Comparison of ENCODE assay signal across 12 cellular contexts in the genomic region with DNA sequence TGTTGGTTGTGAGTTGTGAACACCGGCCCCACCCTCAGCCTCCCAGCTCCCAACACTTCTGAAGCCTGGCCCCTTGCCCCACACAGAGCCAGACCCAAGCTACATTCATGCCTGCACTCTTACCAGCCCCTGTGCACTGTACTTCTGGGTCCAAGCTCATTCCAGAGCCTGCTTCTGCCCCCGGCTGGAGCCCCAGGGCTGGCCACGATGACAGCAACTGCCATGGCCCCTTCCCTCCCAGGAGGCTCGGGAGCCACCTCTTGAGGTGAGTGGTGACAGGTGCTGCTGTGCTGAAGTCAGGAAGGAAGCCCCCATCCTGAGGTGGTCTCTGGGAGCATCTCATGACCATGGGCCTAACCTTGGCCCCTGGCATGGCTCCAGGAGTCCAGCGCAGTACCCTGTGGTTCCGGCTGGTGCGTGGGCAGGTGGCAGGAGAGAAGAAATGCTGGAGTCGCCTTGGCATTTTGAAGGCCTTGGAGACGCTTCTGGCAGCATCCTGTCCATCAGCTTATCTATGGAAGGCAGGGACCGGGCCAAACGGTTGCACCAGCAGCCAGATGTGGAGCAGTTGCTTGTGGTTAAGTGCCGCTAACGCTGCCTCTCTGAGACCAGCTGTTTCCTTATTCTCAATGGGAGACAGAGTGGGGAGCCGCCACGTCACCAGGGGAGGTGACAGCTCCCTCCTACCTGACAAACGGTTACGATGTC. TPM values are rescaled to one million over a fixed set of nuclear protein-coding genes. Genes with fewer than 3 reads are reported as not detected.
DNase-seq lines count a peak whose midpoint lies in the region; ATAC-seq lines count a peak whose summit lies in the region.
"Had no signal": no experiment of that assay in that cellular context is flagged by ENCODE, and none has a peak within 500 bp of the region (broad histone marks: within the 10 kb centered on the region; RNA-seq: fewer than 3 reads in every experiment).

No MANE protein-coding gene starts in this region.

- H3K27me3 Mint-ChIP-seq in activated CD4-positive, alpha-beta T cell treated with anti-CD3 and anti-CD28 coated beads, Interleukin-2, amount 10 ng/mL, durations not matched to agents 7 days and 5 days, result no peaks in the 10 kb centered on the region
- no peaks in the 10 kb centered on the region for H3K27me3 Mint-ChIP-seq in naive thymus-derived CD4-positive, alpha-beta T cell
- H3K27me3 Mint-ChIP-seq: type B pancreatic cell had no signal

- CTCF ChIA-PET in activated CD4-positive, alpha-beta T cell treated with anti-CD3 and anti-CD28 coated beads, Interleukin-2, amount 10 ng/mL, durations not matched to agents 7 days and 5 days (lab: Charles Lee), result interaction anchor here (1.0 to 2.9 kb wide), 7 partner anchors 10 to 416 kb away, joined by 3 to 13 read pairs (median 5); a partner anchor contains a TSS
- CTCF ChIA-PET in naive thymus-derived CD4-positive, alpha-beta T cell (lab: Charles Lee), result interaction anchor here (1.4 kb wide), 1 partner anchor 63 kb away, joined by 6 read pairs; no protein-coding TSS in a partner anchor

- no peaks in the 10 kb centered on the region for H3K9me3 Mint-ChIP-seq in activated CD4-positive, alpha-beta T cell treated with anti-CD3 and anti-CD28 coated beads, Interleukin-2, amount 10 ng/mL, durations not matched to agents 7 days and 5 days
- no peaks in the 10 kb centered on the region for H3K9me3 Mint-ChIP-seq in naive thymus-derived CD4-positive, alpha-beta T cell
- H3K9me3 Mint-ChIP-seq: type B pancreatic cell had no signal

- intact Hi-C loops in naive thymus-derived CD4-positive, alpha-beta T cell (cut with micrococcal nuclease), result loop anchor here (5.0 kb wide), 3 partner anchors 92 to 903 kb away; a partner anchor contains a TSS

- ATAC-seq in naive thymus-derived CD4-positive, alpha-beta T cell, result peak; percentile 37

- no peak overlapping the region for H3K4me3 ChIP-seq in naive thymus-derived CD4-positive, alpha-beta T cell (ENCODE audit: low read length)
- H3K4me3 ChIP-seq: adrenal gland had no signal

- H3K4me1 ChIP-seq in naive thymus-derived CD4-positive, alpha-beta T cell (ENCODE audit: control insufficient read depth in 2 of 2, insufficient read depth in 2 of 2, low read length in 2 of 2), result peaks cover 22 to 26% of the 10 kb centered on the region in 2 donors

- peaks cover 41% of the 10 kb centered on the region for H3K4me1 Mint-ChIP-seq in activated CD4-positive, alpha-beta T cell treated with anti-CD3 and anti-CD28 coated beads, Interleukin-2, amount 10 ng/mL, durations not matched to agents 7 days and 5 days
- peaks cover 19 to 50% (median 32%) of the 10 kb centered on the region in 7 donors for H3K4me1 Mint-ChIP-seq in naive thymus-derived CD4-positive, alpha-beta T cell

- POLR2A ChIA-PET in activated CD4-positive, alpha-beta T cell treated with anti-CD3 and anti-CD28 coated beads, Interleukin-2, amount 10 ng/mL, durations not matched to agents 7 days and 5 days (lab: Charles Lee), result no interaction called here
- POLR2A ChIA-PET in naive thymus-derived CD4-positive, alpha-beta T cell (lab: Charles Lee), result interaction anchor here (0.6 to 3.3 kb wide), 6 partner anchors 12 to 1455 kb away, joined by 3 to 16 read pairs (median 4); a partner anchor contains a TSS

- no peaks in the 10 kb centered on the region for H3K27me3 ChIP-seq in naive thymus-derived CD4-positive, alpha-beta T cell (ENCODE audit: control insufficient read depth in 2 of 2, insufficient read depth in 2 of 2, low read length in 2 of 2)
- H3K27me3 ChIP-seq: adrenal gland had no signal

- H3K36me3 Mint-ChIP-seq in activated CD4-positive, alpha-beta T cell treated with anti-CD3 and anti-CD28 coated beads, Interleukin-2, amount 10 ng/mL, durations not matched to agents 7 days and 5 days (ENCODE audit: low read depth), result peaks cover 15% of the 10 kb centered on the region
- peaks cover 0 to 1% (median 0%) of the 10 kb centered on the region in 5 donors for H3K36me3 Mint-ChIP-seq in naive thymus-derived CD4-positive, alpha-beta T cell
- H3K36me3 Mint-ChIP-seq: type B pancreatic cell had no signal

- H3K4me3 Mint-ChIP-seq in activated CD4-positive, alpha-beta T cell treated with anti-CD3 and anti-CD28 coated beads, Interleukin-2, amount 10 ng/mL, durations not matched to agents 7 days and 5 days, result no peak overlapping the region
- H3K4me3 Mint-ChIP-seq in naive thymus-derived CD4-positive, alpha-beta T cell, result peak overlapping the region in 8 of 10 donors; percentile 9 to 70 (median 20)

- H3K27ac ChIP-seq in KOPT-K1 (ENCODE audit: low read depth, low read length, poor library complexity, severe bottlenecking), result peak overlapping the region; percentile 100
- H3K27ac ChIP-seq in naive thymus-derived CD4-positive, alpha-beta T cell (ENCODE audit: low read depth, low read length), result no peak overlapping the region
- H3K27ac ChIP-seq: adrenal gland, KMS-11 had no signal

- peak; percentile 57 for DNase-seq in activated CD4-positive, alpha-beta T cell treated with anti-CD3 and anti-CD28 coated beads, Interleukin-2, amount 10 ng/mL, durations not matched to agents 7 days and 5 days
- DNase-seq in activated CD4-positive, alpha-beta T cell treated with anti-CD3 and anti-CD28 coated beads for 4 hours, result no peak
- DNase-seq in SKM-1 (lab: John Stamatoyannopoulos, UW; ENCODE audit: unreplicated experiment) (peak; percentile 28), ACHN (no peak), hepatic stellate cell (ENCODE audit: low spot score) (no peak), NCI-H510A treated with DMSO at 0.1 percent for 48 hours (lab: John Stamatoyannopoulos, UW) (no peak)
- DNase-seq in naive thymus-derived CD4-positive, alpha-beta T cell, result peak in 1 of 9 donors; percentile 55
- DNase-seq: NCI-H2107 had no signal

- in situ Hi-C loops in ACHN (cut with HindIII; ENCODE audit: low pct_ligation_motif_present, low pct_unique_long_range_greater_than_20kb, low sequenced_read_pairs), result no loop called here

- H3K36me3 ChIP-seq in KOPT-K1 (ENCODE audit: insufficient read depth, low read length), result peaks cover 7% of the 10 kb centered on the region
- H3K36me3 ChIP-seq in naive thymus-derived CD4-positive, alpha-beta T cell (ENCODE audit: control insufficient read depth in 2 of 3, insufficient read depth in 3 of 3, low read length in 3 of 3), result no peaks in the 10 kb centered on the region
- H3K36me3 ChIP-seq: adrenal gland had no signal

- no peaks in the 10 kb centered on the region for H3K9me3 ChIP-seq in KOPT-K1 (ENCODE audit: insufficient read depth, low read length, poor library complexity, severe bottlenecking)
- no peaks in the 10 kb centered on the region for H3K9me3 ChIP-seq in naive thymus-derived CD4-positive, alpha-beta T cell (ENCODE audit: control insufficient read depth in 2 of 3, low read length in 3 of 3)
- H3K9me3 ChIP-seq: adrenal gland had no signal

- H3K27ac Mint-ChIP-seq in activated CD4-positive, alpha-beta T cell treated with anti-CD3 and anti-CD28 coated beads, Interleukin-2, amount 10 ng/mL, durations not matched to agents 7 days and 5 days, result peak overlapping the region; percentile 25
- H3K27ac Mint-ChIP-seq in naive thymus-derived CD4-positive, alpha-beta T cell, result peak overlapping the region in 7 of 9 donors; percentile 6 to 72 (median 49)
- H3K27ac Mint-ChIP-seq: type B pancreatic cell had no signal

RNA-seq across cellular contexts. Expression of a gene that starts 3.9 kb away (rescaled TPM):
- total RNA-seq in activated CD4-positive, alpha-beta T cell treated with anti-CD3 and anti-CD28 coated beads, Interleukin-2, amount 10 ng/mL, durations not matched to agents 7 days and 5 days, result 100 to 1,000 TPM; 113 to 119 TPM
- total RNA-seq in naive thymus-derived CD4-positive, alpha-beta T cell, result 10 to 100 TPM in 1 of 5 experiments, 1 to 10 TPM in 1, under 1 TPM in 2, not detected in 1; 0.35 to 79.2 (median 1.6) TPM
- under 1 TPM; 0.09 to 0.19 TPM for polyA plus RNA-seq in naive thymus-derived CD4-positive, alpha-beta T cell

RNA-seq across cellular contexts. Expression of a gene that starts 12.0 kb away (rescaled TPM):
- 100 to 1,000 TPM in 1 of 2 experiments, 10 to 100 TPM in 1; 86.2 to 112 TPM for total RNA-seq in activated CD4-positive, alpha-beta T cell treated with anti-CD3 and anti-CD28 coated beads, Interleukin-2, amount 10 ng/mL, durations not matched to agents 7 days and 5 days
- 100 to 1,000 TPM; 134 to 178 (median 161) TPM for total RNA-seq in naive thymus-derived CD4-positive, alpha-beta T cell
- polyA plus RNA-seq in naive thymus-derived CD4-positive, alpha-beta T cell, result 100 to 1,000 TPM; 446 to 513 TPM

RNA-seq across cellular contexts. Expression of a gene that starts 14.7 kb away (rescaled TPM):
- 100 to 1,000 TPM; 239 to 303 TPM for total RNA-seq in activated CD4-positive, alpha-beta T cell treated with anti-CD3 and anti-CD28 coated beads, Interleukin-2, amount 10 ng/mL, durations not matched to agents 7 days and 5 days
- total RNA-seq in naive thymus-derived CD4-positive, alpha-beta T cell, result 100 to 1,000 TPM in 4 of 5 experiments, 10 to 100 TPM in 1; 84.5 to 237 (median 124) TPM
- 10 to 100 TPM in 1 of 2 donors, 1 to 10 TPM in 1; 3.6 to 12.2 TPM for polyA plus RNA-seq in naive thymus-derived CD4-positive, alpha-beta T cell

RNA-seq across cellular contexts. Expression of a gene that starts 57.0 kb away (rescaled TPM):
- 10 to 100 TPM; 29.4 to 35.7 TPM for total RNA-seq in activated CD4-positive, alpha-beta T cell treated with anti-CD3 and anti-CD28 coated beads, Interleukin-2, amount 10 ng/mL, durations not matched to agents 7 days and 5 days
- 10 to 100 TPM; 48.6 to 64.3 (median 57.5) TPM for total RNA-seq in naive thymus-derived CD4-positive, alpha-beta T cell
- polyA plus RNA-seq in naive thymus-derived CD4-positive, alpha-beta T cell, result 10 to 100 TPM in 1 of 2 donors, 1 to 10 TPM in 1; 9.8 to 11.1 TPM

RNA-seq across cellular contexts. Expression of a gene that starts 57.2 kb away (rescaled TPM):
- total RNA-seq in activated CD4-positive, alpha-beta T cell treated with anti-CD3 and anti-CD28 coated beads, Interleukin-2, amount 10 ng/mL, durations not matched to agents 7 days and 5 days, result 10 to 100 TPM; 47.7 to 55.7 TPM
- 10 to 100 TPM; 32.3 to 73.4 (median 60.1) TPM for total RNA-seq in naive thymus-derived CD4-positive, alpha-beta T cell
- 100 to 1,000 TPM in 1 of 2 donors, 10 to 100 TPM in 1; 96.8 to 112 TPM for polyA plus RNA-seq in naive thymus-derived CD4-positive, alpha-beta T cell

Comparison
In these comparisons a context has a peak if more than half of its experiments do, and no peak if none do; other contexts are left out.
1. DNase-seq: peak in activated CD4-positive, alpha-beta T cell treated with anti-CD3 and anti-CD28 coated beads, Interleukin-2, amount 10 ng/mL, durations not matched to agents 7 days and 5 days (single experiment) and SKM-1 (single experiment); none in activated CD4-positive, alpha-beta T cell treated with anti-CD3 and anti-CD28 coated beads for 4 hours (0 of 2), ACHN (single experiment), hepatic stellate cell (single experiment) and NCI-H510A treated with DMSO at 0.1 percent for 48 hours (single experiment).